ENCODE assay signal across 14 cellular contexts in the genomic region with DNA sequence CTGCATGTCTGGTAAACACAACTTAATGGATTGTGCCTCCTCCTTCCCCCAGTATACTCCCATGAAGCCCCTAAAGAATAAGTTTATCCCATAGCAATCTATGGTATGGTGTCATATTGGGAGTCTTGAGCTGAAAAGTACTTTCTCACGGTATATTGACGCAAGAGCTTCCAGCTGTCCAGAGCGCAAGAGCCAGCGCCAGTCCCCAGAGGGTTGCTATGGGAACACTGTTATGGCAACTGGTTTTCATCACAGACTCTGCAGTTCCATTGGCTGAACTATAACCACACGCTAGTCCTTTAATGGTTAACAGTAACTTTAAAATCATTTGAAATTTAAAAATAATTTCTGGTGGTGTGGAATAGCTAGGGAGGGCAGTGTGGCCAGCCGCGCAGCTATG. TPM values are rescaled to one million over a fixed set of nuclear protein-coding genes. Genes with fewer than 3 reads are reported as not detected.
DNase-seq lines count a peak whose midpoint lies in the region; ATAC-seq and TF ChIP-seq lines count a peak whose summit lies in the region.
"Had no signal": no experiment of that assay in that cellular context is flagged by ENCODE, and none has a peak within 500 bp of the region (broad histone marks: within the 10 kb centered on the region; RNA-seq: fewer than 3 reads in every experiment).

No MANE protein-coding gene starts in this region.

- no peaks in the 10 kb centered on the region for H3K79me2 ChIP-seq in GM23338 (replicated peaks; ENCODE audit: insufficient read depth)

- peaks cover 6% of the 10 kb centered on the region; the same call in 1 of the 3 replicates for H3K36me3 Mint-ChIP-seq in GM23338 (ENCODE audit: low read depth)

- intact Hi-C loops in right cardiac atrium (cut with DNase I): no loop called here

- H3K9me3 ChIP-seq in right cardiac atrium (ENCODE audit: control insufficient read depth, low read length): no peaks in the 10 kb centered on the region

- no peaks in the 10 kb centered on the region for H3K36me3 ChIP-seq in GM23338 (ENCODE audit: insufficient read depth)

- H3F3A ChIP-seq in GM23338 (replicated peaks; ENCODE audit: low read depth): no peaks in the 10 kb centered on the region

- no peak overlapping the region for H3K4me2 ChIP-seq in GM23338

- no peaks in the 10 kb centered on the region for H4K20me1 ChIP-seq in GM23338 (replicated peaks; ENCODE audit: insufficient read depth)

- H3K27me3 ChIP-seq in GM23338 (ENCODE audit: insufficient read depth) (no peaks in the 10 kb centered on the region), right cardiac atrium (ENCODE audit: control insufficient read depth, insufficient read depth) (no peaks in the 10 kb centered on the region)

- peaks cover 1% of the 10 kb centered on the region for H3K27me3 Mint-ChIP-seq in GM23338 (ENCODE audit: insufficient read depth, low read depth, poor library complexity)
- H3K27me3 Mint-ChIP-seq: effector memory CD8-positive, alpha-beta T cell had no signal

- no peaks in the 10 kb centered on the region for H3K9me3 Mint-ChIP-seq in GM23338
- H3K9me3 Mint-ChIP-seq: effector memory CD8-positive, alpha-beta T cell had no signal

- no peak overlapping the region for H2AFZ ChIP-seq in GM23338

- H3K4me3 ChIP-seq in GM23338 (no peak overlapping the region), astrocyte of the spinal cord (ENCODE audit: low read depth, low read length) (no peak overlapping the region), right cardiac atrium (ENCODE audit: low read length) (no peak overlapping the region), skeletal muscle cell (ENCODE audit: low read depth, low read length) (no peak overlapping the region)

- peaks cover 4% of the 10 kb centered on the region for H3K4me1 Mint-ChIP-seq in GM23338

- DNase-seq in GM23338 (ENCODE audit: low spot score) (peak; percentile 17), astrocyte of the spinal cord (ENCODE audit: low read depth, low spot score) (peak; percentile 90), right cardiac atrium (peak; percentile 82 to 94 (median 91)), skeletal muscle cell (ENCODE audit: low read depth) (peak; percentile 98), H4 (ENCODE audit: low spot score) (no peak), Kasumi-1 (lab: John Stamatoyannopoulos, UW) (no peak), amniotic stem cell (lab: John Stamatoyannopoulos, UW) (no peak)
- DNase-seq in activated CD4-positive, CD25-positive, alpha-beta regulatory T cell (lab: John Stamatoyannopoulos, UW): no peak
- DNase-seq: effector memory CD8-positive, alpha-beta T cell; H7; NCI-H1930; stimulated activated CD4-positive, alpha-beta T cell treated with anti-CD3 and anti-CD28 coated beads, Interleukin-1b, Interleukin-23, amount 100 ng/mL, for 48 hours; SW 1271 had no signal

- H3K27ac ChIP-seq in GM23338 (ENCODE audit: low read depth) (no peak overlapping the region), right cardiac atrium (ENCODE audit: low read length) (peak overlapping the region; percentile 90)
- H3K27ac ChIP-seq: HL-60 had no signal

- WGBS in right cardiac atrium: 63% methylated on average over 7 of the region's 7 CpGs

- TF ChIP-seq CTCF in GM23338 (conservative IDR thresholded peaks at IDR 0.05; ENCODE audit: low read depth in 2 of 2) (no peak), astrocyte of the spinal cord (IDR thresholded peaks at IDR 0.05; ENCODE audit: low read depth, low read length) (no peak)

- no peak overlapping the region for H3K27ac Mint-ChIP-seq in GM23338
- H3K27ac Mint-ChIP-seq: effector memory CD8-positive, alpha-beta T cell had no signal

- peaks cover under 1% of the 10 kb centered on the region; the same call in 1 of the 2 replicates for H3K4me1 ChIP-seq in GM23338 (ENCODE audit: insufficient read depth)
- H3K4me1 ChIP-seq in right cardiac atrium (ENCODE audit: control insufficient read depth, insufficient read depth, low read length): peaks cover 3% of the 10 kb centered on the region

- in situ Hi-C loops in astrocyte of the spinal cord (cut with HindIII; ENCODE audit: low sequenced_read_pairs): no loop called here

- ATAC-seq in GM23338 (no peak), right cardiac atrium (peak; percentile 90 to 94)
- ATAC-seq: effector memory CD8-positive, alpha-beta T cell had no signal

- H3K9me2 ChIP-seq in GM23338 (ENCODE audit: insufficient read depth): no peaks in the 10 kb centered on the region

- no peak overlapping the region for H3K4me3 Mint-ChIP-seq in GM23338
- H3K4me3 Mint-ChIP-seq: effector memory CD8-positive, alpha-beta T cell had no signal

TF ChIP-seq in GM23338, 12 proteins besides CTCF, POLR2A, EP300 and RAD21 (continues in another document):
- TF ChIP-seq, protein P1, sequence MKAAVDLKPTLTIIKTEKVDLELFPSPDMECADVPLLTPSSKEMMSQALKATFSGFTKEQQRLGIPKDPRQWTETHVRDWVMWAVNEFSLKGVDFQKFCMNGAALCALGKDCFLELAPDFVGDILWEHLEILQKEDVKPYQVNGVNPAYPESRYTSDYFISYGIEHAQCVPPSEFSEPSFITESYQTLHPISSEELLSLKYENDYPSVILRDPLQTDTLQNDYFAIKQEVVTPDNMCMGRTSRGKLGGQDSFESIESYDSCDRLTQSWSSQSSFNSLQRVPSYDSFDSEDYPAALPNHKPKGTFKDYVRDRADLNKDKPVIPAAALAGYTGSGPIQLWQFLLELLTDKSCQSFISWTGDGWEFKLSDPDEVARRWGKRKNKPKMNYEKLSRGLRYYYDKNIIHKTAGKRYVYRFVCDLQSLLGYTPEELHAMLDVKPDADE (IDR thresholded peaks at IDR 0.05): no peak
- TF ChIP-seq STAT1 (IDR thresholded peaks at IDR 0.05; ENCODE audit: unreplicated experiment): no peak
- TF ChIP-seq POLR2AphosphoS5 (IDR thresholded peaks at IDR 0.05; ENCODE audit: low read depth): no peak
- TF ChIP-seq EZH2phosphoT487 (IDR thresholded peaks at IDR 0.05; ENCODE audit: unreplicated experiment): no peak
- no peak for TF ChIP-seq ZNF331 (CRISPR knock-in tag; IDR thresholded peaks at IDR 0.05; ENCODE audit: low read depth)
- no peak for TF ChIP-seq ZNF114 (CRISPR knock-in tag; IDR thresholded peaks at IDR 0.05)
- TF ChIP-seq, protein P2, sequence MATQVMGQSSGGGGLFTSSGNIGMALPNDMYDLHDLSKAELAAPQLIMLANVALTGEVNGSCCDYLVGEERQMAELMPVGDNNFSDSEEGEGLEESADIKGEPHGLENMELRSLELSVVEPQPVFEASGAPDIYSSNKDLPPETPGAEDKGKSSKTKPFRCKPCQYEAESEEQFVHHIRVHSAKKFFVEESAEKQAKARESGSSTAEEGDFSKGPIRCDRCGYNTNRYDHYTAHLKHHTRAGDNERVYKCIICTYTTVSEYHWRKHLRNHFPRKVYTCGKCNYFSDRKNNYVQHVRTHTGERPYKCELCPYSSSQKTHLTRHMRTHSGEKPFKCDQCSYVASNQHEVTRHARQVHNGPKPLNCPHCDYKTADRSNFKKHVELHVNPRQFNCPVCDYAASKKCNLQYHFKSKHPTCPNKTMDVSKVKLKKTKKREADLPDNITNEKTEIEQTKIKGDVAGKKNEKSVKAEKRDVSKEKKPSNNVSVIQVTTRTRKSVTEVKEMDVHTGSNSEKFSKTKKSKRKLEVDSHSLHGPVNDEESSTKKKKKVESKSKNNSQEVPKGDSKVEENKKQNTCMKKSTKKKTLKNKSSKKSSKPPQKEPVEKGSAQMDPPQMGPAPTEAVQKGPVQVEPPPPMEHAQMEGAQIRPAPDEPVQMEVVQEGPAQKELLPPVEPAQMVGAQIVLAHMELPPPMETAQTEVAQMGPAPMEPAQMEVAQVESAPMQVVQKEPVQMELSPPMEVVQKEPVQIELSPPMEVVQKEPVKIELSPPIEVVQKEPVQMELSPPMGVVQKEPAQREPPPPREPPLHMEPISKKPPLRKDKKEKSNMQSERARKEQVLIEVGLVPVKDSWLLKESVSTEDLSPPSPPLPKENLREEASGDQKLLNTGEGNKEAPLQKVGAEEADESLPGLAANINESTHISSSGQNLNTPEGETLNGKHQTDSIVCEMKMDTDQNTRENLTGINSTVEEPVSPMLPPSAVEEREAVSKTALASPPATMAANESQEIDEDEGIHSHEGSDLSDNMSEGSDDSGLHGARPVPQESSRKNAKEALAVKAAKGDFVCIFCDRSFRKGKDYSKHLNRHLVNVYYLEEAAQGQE (IDR thresholded peaks at IDR 0.05; ENCODE audit: unreplicated experiment): no peak
- no peak for TF ChIP-seq CREB1 (CRISPR knock-in tag; IDR thresholded peaks at IDR 0.05; ENCODE audit: low read depth)
- TF ChIP-seq JUNB (IDR thresholded peaks at IDR 0.05; ENCODE audit: unreplicated experiment): no peak

RNA-seq across cellular contexts. Expression of a gene that starts 46.9 kb away (rescaled TPM):
- total RNA-seq in GM23338 (2014; rRNA removed; shearing (Covaris generic)): 13.5 and 17.2 TPM in 2 replicates
- polyA plus RNA-seq in GM23338 (2016; fragmentation: Nextera tagmentation; extraction: Ambion mirVana) (12.4 and 15.1 TPM in 2 replicates), right cardiac atrium (14.6 TPM)
- 10 to 100 TPM; 14.5 to 17.7 (median 15.1) TPM for total RNA-seq in right cardiac atrium
- 15.1 and 18.1 TPM in 2 replicates for total RNA-seq in H4 (2014; rRNA removed; shearing (Covaris generic))

Comparison
In these comparisons a context has a peak if more than half of its experiments do, and no peak if none do; other contexts are left out.
1. DNase-seq: peak in GM23338 (single experiment), astrocyte of the spinal cord (single experiment), right cardiac atrium (3 of 3) and skeletal muscle cell (single experiment); none in H4 (single experiment), activated CD4-positive, CD25-positive, alpha-beta regulatory T cell (0 of 4), Kasumi-1 (0 of 2) and amniotic stem cell (single experiment).